ENCODE assay signal across 6 cellular contexts in the genomic region with DNA sequence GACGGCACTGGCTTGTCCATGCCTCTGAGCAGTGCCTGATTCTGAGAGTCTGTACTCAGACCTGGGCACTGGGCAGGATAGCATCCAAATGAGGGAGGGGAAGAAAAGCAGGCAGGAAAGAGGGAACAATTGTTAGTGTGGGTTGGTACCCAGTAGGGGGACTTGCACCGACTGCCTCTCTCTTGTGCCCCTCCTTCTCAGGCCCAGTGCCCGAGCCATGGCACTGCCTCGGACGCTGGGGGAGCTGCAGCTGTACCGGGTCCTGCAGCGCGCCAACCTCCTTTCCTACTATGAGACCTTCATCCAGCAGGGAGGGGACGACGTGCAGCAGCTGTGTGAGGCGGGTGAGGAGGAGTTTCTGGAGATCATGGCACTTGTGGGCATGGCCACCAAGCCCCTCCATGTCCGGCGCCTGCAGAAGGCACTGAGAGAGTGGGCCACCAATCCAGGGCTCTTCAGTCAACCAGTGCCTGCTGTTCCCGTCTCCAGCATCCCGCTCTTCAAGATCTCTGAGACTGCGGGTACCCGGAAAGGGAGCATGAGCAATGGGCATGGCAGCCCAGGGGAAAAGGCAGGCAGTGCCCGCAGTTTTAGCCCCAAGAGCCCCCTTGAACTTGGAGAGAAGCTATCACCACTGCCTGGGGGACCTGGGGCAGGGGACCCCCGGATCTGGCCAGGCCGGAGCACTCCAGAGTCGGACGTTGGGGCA. TPM values are rescaled to one million over a fixed set of nuclear protein-coding genes. Genes with fewer than 3 reads are reported as not detected.
DNase-seq lines count a peak whose midpoint lies in the region; ATAC-seq and TF ChIP-seq lines count a peak whose summit lies in the region.

No MANE protein-coding gene starts in this region.

- H3K9me3 Mint-ChIP-seq in activated CD8-positive, alpha-beta T cell treated with anti-CD3 and anti-CD28 coated beads for 36 hours, result no peaks in the 10 kb centered on the region

- H3K36me3 Mint-ChIP-seq in activated CD8-positive, alpha-beta T cell treated with anti-CD3 and anti-CD28 coated beads for 36 hours (ENCODE audit: low read depth), result peaks cover 55% of the 10 kb centered on the region

- H3K27ac ChIP-seq in layer of hippocampus (ENCODE audit: low read depth, low read length), result peak overlapping the region; percentile 8

- H3K27me3 ChIP-seq in layer of hippocampus (ENCODE audit: control insufficient read depth, insufficient read depth, low read length), result no peaks in the 10 kb centered on the region

- H3K27ac Mint-ChIP-seq in activated CD8-positive, alpha-beta T cell treated with anti-CD3 and anti-CD28 coated beads for 36 hours, result peak overlapping the region; percentile 76

- intact Hi-C loops in activated CD8-positive, alpha-beta T cell treated with anti-CD3 and anti-CD28 coated beads for 36 hours (cut with micrococcal nuclease), result no loop called here

- no peaks in the 10 kb centered on the region for H3K27me3 Mint-ChIP-seq in activated CD8-positive, alpha-beta T cell treated with anti-CD3 and anti-CD28 coated beads for 36 hours

- no peak for TF ChIP-seq CTCF in activated CD8-positive, alpha-beta T cell treated with anti-CD3 and anti-CD28 coated beads for 36 hours (IDR thresholded peaks at IDR 0.05)

- no peak for ATAC-seq in activated CD8-positive, alpha-beta T cell treated with anti-CD3 and anti-CD28 coated beads for 36 hours
- no peak for ATAC-seq in HG02623 (IDR thresholded peaks at IDR 0.05; ENCODE audit: unreplicated experiment)
- no peak for ATAC-seq in HG02610 (IDR thresholded peaks at IDR 0.05; ENCODE audit: unreplicated experiment)

- peak overlapping the region; percentile 82 for H3K4me3 Mint-ChIP-seq in activated CD8-positive, alpha-beta T cell treated with anti-CD3 and anti-CD28 coated beads for 36 hours

- DNase-seq in AG08395 (ENCODE audit: low spot score) (peak; percentile 40), mucosa of gallbladder (ENCODE audit: low spot score) (no peak)
- DNase-seq in activated CD8-positive, alpha-beta T cell treated with anti-CD3 and anti-CD28 coated beads for 36 hours, result no peak

- peaks cover 59% of the 10 kb centered on the region for H3K4me1 Mint-ChIP-seq in activated CD8-positive, alpha-beta T cell treated with anti-CD3 and anti-CD28 coated beads for 36 hours (ENCODE audit: low read depth)

- CTCF ChIA-PET in activated CD8-positive, alpha-beta T cell treated with anti-CD3 and anti-CD28 coated beads for 36 hours (lab: Charles Lee), result interaction anchor here (0.7 to 12.4 kb wide), 11 partner anchors 9 to 147 kb away, joined by 3 to 193 read pairs (median 4); partner anchors contain the start of genes NEMP1 and STAT6

- POLR2A ChIA-PET in activated CD8-positive, alpha-beta T cell treated with anti-CD3 and anti-CD28 coated beads for 36 hours (lab: Charles Lee), result interaction anchor here (0.6 to 18.7 kb wide), 9 partner anchors 11 to 617 kb away, joined by 3 to 417 read pairs (median 3); partner anchors contain the start of genes NACA, NEMP1, SHMT2 and STAT6

RNA-seq across cellular contexts. Expression of gene NAB2, which starts 2.2 kb away (rescaled TPM):
- total RNA-seq in activated CD8-positive, alpha-beta T cell treated with anti-CD3 and anti-CD28 coated beads for 36 hours, result 10 to 100 TPM; 69.3 to 70.8 TPM
- total RNA-seq in mucosa of gallbladder, result 21.4 TPM

RNA-seq across cellular contexts. Expression of gene NEMP1, which starts 12.5 kb away (rescaled TPM):
- 10 to 100 TPM; 76.1 to 80.6 TPM for total RNA-seq in activated CD8-positive, alpha-beta T cell treated with anti-CD3 and anti-CD28 coated beads for 36 hours
- 11.4 TPM for total RNA-seq in mucosa of gallbladder

RNA-seq across cellular contexts. Expression of gene STAT6, which starts 20.1 kb away (rescaled TPM):
- 100 to 1,000 TPM; 207 to 209 TPM for total RNA-seq in activated CD8-positive, alpha-beta T cell treated with anti-CD3 and anti-CD28 coated beads for 36 hours
- 287 TPM for total RNA-seq in mucosa of gallbladder

RNA-seq across cellular contexts. Expression of gene LRP1, which starts 37.2 kb away (rescaled TPM):
- total RNA-seq in activated CD8-positive, alpha-beta T cell treated with anti-CD3 and anti-CD28 coated beads for 36 hours, result 1 to 10 TPM; 1.5 to 1.9 TPM
- 241 TPM for total RNA-seq in mucosa of gallbladder

RNA-seq across cellular contexts. Expression of gene MYO1A, which starts 41.1 kb away (rescaled TPM):
- total RNA-seq in activated CD8-positive, alpha-beta T cell treated with anti-CD3 and anti-CD28 coated beads for 36 hours, result 1 to 10 TPM; 2.1 to 2.6 TPM
- 48.5 TPM for total RNA-seq in mucosa of gallbladder
